ENCODE assay signal across 8 cellular contexts in genomic region chr6:153947817-153948447, GRCh38.
DNase-seq lines count a peak whose midpoint lies in the region; ATAC-seq and TF ChIP-seq lines count a peak whose summit lies in the region.

No MANE protein-coding gene starts in this region.

- H3K27ac Mint-ChIP-seq in activated naive CD4-positive, alpha-beta T cell treated with anti-CD3 and anti-CD28 coated beads for 36 hours, result no peak overlapping the region
- H3K27ac Mint-ChIP-seq in activated T-helper 2 cell treated with anti-CD3 and anti-CD28 coated beads, Interferon-gamma antibody, Interleukin-2, Interleukin-4, amounts not matched to agents 10 μg/mL and 5 μg/mL and 100 μg/mL, durations not matched to agents 14 hours and 24 hours and 36 hours, result no peak overlapping the region

- TF ChIP-seq CTCF in esophagus muscularis mucosa (IDR thresholded peaks at IDR 0.05), result peak; percentile 42 to 80 (median 58)
- TF ChIP-seq CTCF in psoas muscle (IDR thresholded peaks at IDR 0.05), result peak; percentile 46

- no peak for TF ChIP-seq EP300 in esophagus muscularis mucosa (IDR thresholded peaks at IDR 0.05)

- no peaks in the 10 kb centered on the region for H3K4me1 Mint-ChIP-seq in activated naive CD4-positive, alpha-beta T cell treated with anti-CD3 and anti-CD28 coated beads for 36 hours (ENCODE audit: low read depth)
- H3K4me1 Mint-ChIP-seq in activated T-helper 2 cell treated with anti-CD3 and anti-CD28 coated beads, Interferon-gamma antibody, Interleukin-2, Interleukin-4, amounts not matched to agents 10 μg/mL and 5 μg/mL and 100 μg/mL, durations not matched to agents 14 hours and 24 hours and 36 hours (ENCODE audit: low read depth), result no peaks in the 10 kb centered on the region

- no peaks in the 10 kb centered on the region for H3K36me3 Mint-ChIP-seq in activated naive CD4-positive, alpha-beta T cell treated with anti-CD3 and anti-CD28 coated beads for 36 hours (ENCODE audit: low read depth)
- H3K36me3 Mint-ChIP-seq in activated T-helper 2 cell treated with anti-CD3 and anti-CD28 coated beads, Interferon-gamma antibody, Interleukin-2, Interleukin-4, amounts not matched to agents 10 μg/mL and 5 μg/mL and 100 μg/mL, durations not matched to agents 14 hours and 24 hours and 36 hours (ENCODE audit: low read depth), result no peaks in the 10 kb centered on the region

- no peak overlapping the region for H3K4me3 Mint-ChIP-seq in activated naive CD4-positive, alpha-beta T cell treated with anti-CD3 and anti-CD28 coated beads for 36 hours
- H3K4me3 Mint-ChIP-seq in activated T-helper 2 cell treated with anti-CD3 and anti-CD28 coated beads, Interferon-gamma antibody, Interleukin-2, Interleukin-4, amounts not matched to agents 10 μg/mL and 5 μg/mL and 100 μg/mL, durations not matched to agents 14 hours and 24 hours and 36 hours (ENCODE audit: low read depth), result no peak overlapping the region

- H3K4me3 ChIP-seq in H7 (ENCODE audit: insufficient read depth, low read depth, low read length) (no peak overlapping the region), esophagus muscularis mucosa (no peak overlapping the region), psoas muscle (no peak overlapping the region)

- ATAC-seq in psoas muscle (no peak), HG03135 (IDR thresholded peaks at IDR 0.05; ENCODE audit: unreplicated experiment) (no peak)

- H3K9me3 ChIP-seq in esophagus muscularis mucosa (no peaks in the 10 kb centered on the region), psoas muscle (no peaks in the 10 kb centered on the region)

- H3K36me3 ChIP-seq in H7 (replicated peaks; ENCODE audit: control insufficient read depth, insufficient read depth, low read length) (no peaks in the 10 kb centered on the region), esophagus muscularis mucosa (no peaks in the 10 kb centered on the region), psoas muscle (ENCODE audit: insufficient read depth in 1 of 2, low read depth in 1 of 2) (no peaks in the 10 kb centered on the region)

- CTCF ChIA-PET in activated naive CD4-positive, alpha-beta T cell treated with anti-CD3 and anti-CD28 coated beads for 36 hours (lab: Charles Lee), result interaction anchor here (0.8 to 1.4 kb wide), 6 partner anchors 9 to 717 kb away, joined by 3 to 4 read pairs (median 3); no protein-coding TSS in a partner anchor

- no peak for TF ChIP-seq POLR2A in esophagus muscularis mucosa (IDR thresholded peaks at IDR 0.05; ENCODE audit: low read depth)

- DNase-seq in activated naive CD4-positive, alpha-beta T cell treated with anti-CD3 and anti-CD28 coated beads for 36 hours, result peak; percentile 24
- DNase-seq in activated naive CD4-positive, alpha-beta T cell treated with anti-CD3 and anti-CD28 coated beads, Interleukin-2, amount 50 U/mL, for 16 hours, result no peak
- DNase-seq in H7 (peak; percentile 30), OCI-M1 (lab: John Stamatoyannopoulos, UW) (peak; percentile 79), esophagus muscularis mucosa (ENCODE audit: extremely low spot score) (no peak), psoas muscle (no peak)
- DNase-seq in activated T-helper 2 cell treated with anti-CD3 and anti-CD28 coated beads, Interferon-gamma antibody, Interleukin-2, Interleukin-4, amounts not matched to agents 10 μg/mL and 5 μg/mL and 100 μg/mL, durations not matched to agents 14 hours and 24 hours and 36 hours (ENCODE audit: low spot score), result no peak

- H3K4me1 ChIP-seq in esophagus muscularis mucosa, result no peaks in the 10 kb centered on the region
- no peaks in the 10 kb centered on the region for H3K4me1 ChIP-seq in psoas muscle

- intact Hi-C loops in activated naive CD4-positive, alpha-beta T cell treated with anti-CD3 and anti-CD28 coated beads for 36 hours (cut with micrococcal nuclease), result loop anchor here (1.0 to 5.0 kb wide), 6 partner anchors 156 to 915 kb away; no protein-coding TSS in a partner anchor
- intact Hi-C loops in esophagus muscularis mucosa (cut with DNase I), result loop anchor here (5.0 kb wide), 1 partner anchor 716 kb away; no protein-coding TSS in a partner anchor
- intact Hi-C loops in psoas muscle (cut with DNase I), result no loop called here
- intact Hi-C loops in activated T-helper 2 cell treated with anti-CD3 and anti-CD28 coated beads, Interferon-gamma antibody, Interleukin-2, Interleukin-4, amounts not matched to agents 10 μg/mL and 5 μg/mL and 100 μg/mL, durations not matched to agents 14 hours and 24 hours and 36 hours (cut with micrococcal nuclease), result loop anchor here (5.0 kb wide), 1 partner anchor 716 kb away; no protein-coding TSS in a partner anchor

- WGBS in esophagus muscularis mucosa, result 14% methylated on average over 5 of the region's 5 CpGs
- WGBS in psoas muscle, 3 donors, result 19 to 21% (median 20%) methylated on average over 5 of the region's 5 CpGs

- no peaks in the 10 kb centered on the region for H3K27me3 ChIP-seq in H7 (ENCODE audit: control insufficient read depth, insufficient read depth, low read length)
- no peaks in the 10 kb centered on the region for H3K27me3 ChIP-seq in esophagus muscularis mucosa
- H3K27me3 ChIP-seq in psoas muscle (ENCODE audit: insufficient read depth in 3 of 3, low read length in 2 of 3), result no peaks in the 10 kb centered on the region

- no peak overlapping the region for H3K27ac ChIP-seq in esophagus muscularis mucosa (replicated peaks in 1 of 4)
- no peak overlapping the region for H3K27ac ChIP-seq in psoas muscle

- peaks cover 4% of the 10 kb centered on the region for H3K27me3 Mint-ChIP-seq in activated naive CD4-positive, alpha-beta T cell treated with anti-CD3 and anti-CD28 coated beads for 36 hours (ENCODE audit: low read depth)
- H3K27me3 Mint-ChIP-seq in activated T-helper 2 cell treated with anti-CD3 and anti-CD28 coated beads, Interferon-gamma antibody, Interleukin-2, Interleukin-4, amounts not matched to agents 10 μg/mL and 5 μg/mL and 100 μg/mL, durations not matched to agents 14 hours and 24 hours and 36 hours (ENCODE audit: low read depth), result no peaks in the 10 kb centered on the region

- no peaks in the 10 kb centered on the region for H3K9me3 Mint-ChIP-seq in activated naive CD4-positive, alpha-beta T cell treated with anti-CD3 and anti-CD28 coated beads for 36 hours
- H3K9me3 Mint-ChIP-seq in activated T-helper 2 cell treated with anti-CD3 and anti-CD28 coated beads, Interferon-gamma antibody, Interleukin-2, Interleukin-4, amounts not matched to agents 10 μg/mL and 5 μg/mL and 100 μg/mL, durations not matched to agents 14 hours and 24 hours and 36 hours, result no peaks in the 10 kb centered on the region

Comparison
In these comparisons a context has a peak if more than half of its experiments do, and no peak if none do; other contexts are left out.
1. DNase-seq: peak in activated naive CD4-positive, alpha-beta T cell treated with anti-CD3 and anti-CD28 coated beads for 36 hours (single experiment), H7 (single experiment) and OCI-M1 (single experiment); none in activated naive CD4-positive, alpha-beta T cell treated with anti-CD3 and anti-CD28 coated beads, Interleukin-2, amount 50 U/mL, for 16 hours (single experiment), esophagus muscularis mucosa (single experiment), psoas muscle (0 of 2) and activated T-helper 2 cell treated with anti-CD3 and anti-CD28 coated beads, Interferon-gamma antibody, Interleukin-2, Interleukin-4, amounts not matched to agents 10 μg/mL and 5 μg/mL and 100 μg/mL, durations not matched to agents 14 hours and 24 hours and 36 hours (single experiment).
2. intact Hi-C loops: an anchor here in activated naive CD4-positive, alpha-beta T cell treated with anti-CD3 and anti-CD28 coated beads for 36 hours (1.0 to 5.0 kb wide), esophagus muscularis mucosa (5.0 kb wide) and activated T-helper 2 cell treated with anti-CD3 and anti-CD28 coated beads, Interferon-gamma antibody, Interleukin-2, Interleukin-4, amounts not matched to agents 10 μg/mL and 5 μg/mL and 100 μg/mL, durations not matched to agents 14 hours and 24 hours and 36 hours (5.0 kb wide); none called in psoas muscle.